In the genomic region with DNA sequence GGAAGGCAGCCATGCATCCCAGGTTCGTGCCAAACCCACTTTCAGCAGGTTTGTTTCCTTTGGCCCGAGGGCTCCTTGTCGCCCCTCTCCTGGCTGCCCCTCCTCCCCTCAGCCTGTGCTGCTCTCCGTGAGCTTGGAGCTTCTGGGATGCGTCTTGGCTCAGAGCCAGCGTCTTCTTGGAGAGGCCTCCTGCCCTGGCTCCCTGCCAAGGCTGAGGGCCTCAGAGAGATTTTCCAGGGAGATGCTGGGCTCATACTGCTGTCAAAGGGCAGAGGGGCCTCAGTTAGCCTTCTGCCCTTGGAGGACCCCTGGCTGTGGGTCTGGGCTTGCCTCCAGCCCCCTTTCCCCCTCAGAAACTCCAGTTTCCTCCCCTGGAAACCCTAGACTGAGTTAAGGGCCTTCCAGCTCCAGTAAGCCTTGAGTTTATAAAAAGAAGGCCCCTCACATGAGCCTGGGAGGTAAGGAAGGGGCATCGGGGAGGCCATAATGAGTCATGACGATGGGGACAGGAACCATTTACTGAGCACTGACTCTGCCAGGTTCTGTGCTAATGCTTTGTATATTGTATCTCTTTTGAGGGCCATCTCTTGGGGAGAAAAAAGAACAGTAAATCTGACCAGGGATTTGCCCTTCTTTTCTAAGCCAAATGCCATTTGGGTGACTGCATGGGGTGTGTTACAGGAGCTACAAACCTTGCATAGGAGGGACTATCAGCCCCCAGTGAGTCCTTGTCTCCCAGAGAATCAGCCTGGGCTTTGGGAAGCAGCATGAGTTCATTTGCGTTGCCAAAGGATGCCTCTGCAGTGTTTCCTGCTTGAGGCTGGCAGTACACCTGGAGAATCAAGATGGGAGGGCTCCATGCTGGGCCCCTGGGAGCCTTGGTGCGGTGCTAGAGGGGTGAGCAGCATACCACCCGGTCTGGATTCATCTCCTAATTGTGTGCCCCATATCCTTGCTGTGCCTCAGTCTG, we compare ENCODE assay signal across 8 cellular contexts. TPM values are rescaled to one million over a fixed set of nuclear protein-coding genes. Genes with fewer than 3 reads are reported as not detected.
DNase-seq lines count a peak whose midpoint lies in the region; ATAC-seq and TF ChIP-seq lines count a peak whose summit lies in the region.

No MANE protein-coding gene starts in this region.

- H3K27me3 Mint-ChIP-seq in activated T-helper 2 cell treated with anti-CD3 and anti-CD28 coated beads, Interferon-gamma antibody, Interleukin-2, Interleukin-4, amounts not matched to agents 10 μg/mL and 5 μg/mL and 100 μg/mL, durations not matched to agents 14 hours and 24 hours and 36 hours (ENCODE audit: low read depth): peaks cover 47% of the 10 kb centered on the region

- H3K4me3 ChIP-seq in MM.1S (ENCODE audit: low read length): no peak overlapping the region

- DNase-seq in Caki2 (ENCODE audit: low read depth): peak; percentile 83
- DNase-seq in NCI-H146 (lab: John Stamatoyannopoulos, UW): peak; percentile 91
- DNase-seq in SK-N-DZ (ENCODE audit: low spot score): peak; percentile 97
- peak in 39 of 51 donors; percentile 20 to 85 (median 68) for DNase-seq in hypothalamus (lab: John Stamatoyannopoulos, UW)
- DNase-seq in MM.1S: no peak
- no peak for DNase-seq in activated T-helper 2 cell treated with anti-CD3 and anti-CD28 coated beads, Interferon-gamma antibody, Interleukin-2, Interleukin-4, amounts not matched to agents 10 μg/mL and 5 μg/mL and 100 μg/mL, durations not matched to agents 14 hours and 24 hours and 36 hours (ENCODE audit: low spot score)

- H4K20me1 ChIP-seq in MM.1S (ENCODE audit: insufficient read depth, low read length): no peaks in the 10 kb centered on the region

- H3K9me2 ChIP-seq in MM.1S (replicated peaks; ENCODE audit: insufficient read depth, low read length): no peaks in the 10 kb centered on the region

- H3K79me2 ChIP-seq in MM.1S (ENCODE audit: low read length): no peaks in the 10 kb centered on the region

- no peak for ATAC-seq in GM21717 (IDR thresholded peaks at IDR 0.05; ENCODE audit: unreplicated experiment)
- no peak for ATAC-seq in GM21526 (IDR thresholded peaks at IDR 0.05; ENCODE audit: low FRiP score, unreplicated experiment)

- no peaks in the 10 kb centered on the region for H3F3A ChIP-seq in MM.1S (ENCODE audit: insufficient read depth, low read length)

- H3K4me3 Mint-ChIP-seq in activated T-helper 2 cell treated with anti-CD3 and anti-CD28 coated beads, Interferon-gamma antibody, Interleukin-2, Interleukin-4, amounts not matched to agents 10 μg/mL and 5 μg/mL and 100 μg/mL, durations not matched to agents 14 hours and 24 hours and 36 hours (ENCODE audit: low read depth): no peak overlapping the region

- no peaks in the 10 kb centered on the region for H3K4me1 Mint-ChIP-seq in activated T-helper 2 cell treated with anti-CD3 and anti-CD28 coated beads, Interferon-gamma antibody, Interleukin-2, Interleukin-4, amounts not matched to agents 10 μg/mL and 5 μg/mL and 100 μg/mL, durations not matched to agents 14 hours and 24 hours and 36 hours (ENCODE audit: low read depth)

- no peaks in the 10 kb centered on the region for H3K9me3 ChIP-seq in MM.1S (replicated peaks; ENCODE audit: insufficient read depth, low read length)

- no peaks in the 10 kb centered on the region for H3K4me1 ChIP-seq in MM.1S (ENCODE audit: low read length)

- H3K27me3 ChIP-seq in MM.1S (replicated peaks; ENCODE audit: insufficient read depth, low read length): peaks cover 38% of the 10 kb centered on the region

- no peak overlapping the region for H3K9ac ChIP-seq in MM.1S (ENCODE audit: low read length)

- no peak overlapping the region for H2AFZ ChIP-seq in MM.1S (ENCODE audit: low read length)

- no peaks in the 10 kb centered on the region for H3K9me3 Mint-ChIP-seq in activated T-helper 2 cell treated with anti-CD3 and anti-CD28 coated beads, Interferon-gamma antibody, Interleukin-2, Interleukin-4, amounts not matched to agents 10 μg/mL and 5 μg/mL and 100 μg/mL, durations not matched to agents 14 hours and 24 hours and 36 hours

- no peak overlapping the region for H3K27ac Mint-ChIP-seq in activated T-helper 2 cell treated with anti-CD3 and anti-CD28 coated beads, Interferon-gamma antibody, Interleukin-2, Interleukin-4, amounts not matched to agents 10 μg/mL and 5 μg/mL and 100 μg/mL, durations not matched to agents 14 hours and 24 hours and 36 hours

- in situ Hi-C loops in Caki2 (cut with HindIII; ENCODE audit: low pct_unique_long_range_greater_than_20kb, low sequenced_read_pairs): no loop called here

- H3K36me3 Mint-ChIP-seq in activated T-helper 2 cell treated with anti-CD3 and anti-CD28 coated beads, Interferon-gamma antibody, Interleukin-2, Interleukin-4, amounts not matched to agents 10 μg/mL and 5 μg/mL and 100 μg/mL, durations not matched to agents 14 hours and 24 hours and 36 hours (ENCODE audit: low read depth): no peaks in the 10 kb centered on the region

- H3K36me3 ChIP-seq in MM.1S (replicated peaks; ENCODE audit: insufficient read depth, low read length): no peaks in the 10 kb centered on the region

- no peak overlapping the region for H3K4me2 ChIP-seq in MM.1S (ENCODE audit: low read depth, low read length)

- no peak overlapping the region for H3K27ac ChIP-seq in MM.1S (ENCODE audit: low read length)

- TF ChIP-seq CTCF in MM.1S (IDR thresholded peaks at IDR 0.05; ENCODE audit: low read length): no peak

- intact Hi-C loops in activated T-helper 2 cell treated with anti-CD3 and anti-CD28 coated beads, Interferon-gamma antibody, Interleukin-2, Interleukin-4, amounts not matched to agents 10 μg/mL and 5 μg/mL and 100 μg/mL, durations not matched to agents 14 hours and 24 hours and 36 hours (cut with micrococcal nuclease): no loop called here

RNA-seq across cellular contexts. Expression of gene POLG, which starts 49.3 kb away (rescaled TPM):
- 59.6 and 69.7 TPM in 2 replicates for total RNA-seq in Caki2 (2014; rRNA removed; shearing (Covaris generic); ENCODE audit: low replicate concordance)
- polyA plus RNA-seq in SK-N-DZ (2014; cell fraction: cytosol; rRNA removed): 41.7 and 43.4 TPM in 2 replicates
- 143 and 176 TPM in 2 replicates for polyA plus RNA-seq in SK-N-DZ (2014; cell fraction: nucleus; rRNA removed)
- 124 and 131 TPM in 2 replicates for total RNA-seq in activated T-helper 2 cell treated with anti-CD3 and anti-CD28 coated beads, Interferon-gamma antibody, Interleukin-2, Interleukin-4, amounts not matched to agents 10 μg/mL and 5 μg/mL and 100 μg/mL, durations not matched to agents 14 hours and 24 hours and 36 hours

Comparison
In these comparisons a context has a peak if more than half of its experiments do, and no peak if none do; other contexts are left out.
1. DNase-seq: peak in Caki2 (single experiment), NCI-H146 (single experiment), SK-N-DZ (single experiment) and hypothalamus (39 of 51); none in MM.1S (single experiment) and activated T-helper 2 cell treated with anti-CD3 and anti-CD28 coated beads, Interferon-gamma antibody, Interleukin-2, Interleukin-4, amounts not matched to agents 10 μg/mL and 5 μg/mL and 100 μg/mL, durations not matched to agents 14 hours and 24 hours and 36 hours (single experiment).